In genomic region chr17:70168044-70168978, GRCh38 we compare ENCODE assay signal across 8 cellular contexts. TPM values are rescaled to one million over a fixed set of nuclear protein-coding genes. Genes with fewer than 3 reads are reported as not detected.
DNase-seq lines count a peak whose midpoint lies in the region; ATAC-seq and TF ChIP-seq lines count a peak whose summit lies in the region.

No MANE protein-coding gene starts in this region.

- intact Hi-C loops in activated B cell treated with CpG ODN at 0.5 μM for 24 hours (cut with micrococcal nuclease) = loop anchor here (1.0 kb wide), 1 partner anchor 599 kb away; no protein-coding TSS in a partner anchor

- H3K4me1 ChIP-seq in foreskin keratinocyte = peaks cover 8% of the 10 kb centered on the region

- peaks cover 29% of the 10 kb centered on the region for H3K27me3 Mint-ChIP-seq in activated B cell treated with CpG ODN at 0.5 μM for 24 hours
- peaks cover 36 to 77% (median 59%) of the 10 kb centered on the region in 5 donors for H3K27me3 Mint-ChIP-seq in naive thymus-derived CD8-positive, alpha-beta T cell

- POLR2A ChIA-PET in activated B cell treated with CpG ODN at 0.5 μM for 24 hours (lab: Charles Lee) = no interaction called here
- POLR2A ChIA-PET in naive thymus-derived CD8-positive, alpha-beta T cell (lab: Charles Lee) = no interaction called here

- H3K9me3 Mint-ChIP-seq in activated B cell treated with CpG ODN at 0.5 μM for 24 hours = no peaks in the 10 kb centered on the region
- H3K9me3 Mint-ChIP-seq in naive thymus-derived CD8-positive, alpha-beta T cell = peaks cover 0 to 2% (median 0%) of the 10 kb centered on the region in 9 donors

- CTCF ChIA-PET in activated B cell treated with CpG ODN at 0.5 μM for 24 hours (lab: Charles Lee) = interaction anchor here (0.9 kb wide), 1 partner anchor 26 kb away, joined by 4 read pairs; no protein-coding TSS in a partner anchor

- peak overlapping the region; percentile 79 for H3K4me3 Mint-ChIP-seq in activated B cell treated with CpG ODN at 0.5 μM for 24 hours
- peak overlapping the region; percentile 21 to 85 (median 70) for H3K4me3 Mint-ChIP-seq in naive thymus-derived CD8-positive, alpha-beta T cell

- ATAC-seq in GM21717 (IDR thresholded peaks at IDR 0.05; ENCODE audit: unreplicated experiment) = peak; percentile 9
- ATAC-seq in activated B cell treated with CpG ODN at 0.5 μM for 24 hours (ENCODE audit: low read depth) = no peak
- ATAC-seq in foreskin keratinocyte = peak; percentile 61
- ATAC-seq in naive thymus-derived CD8-positive, alpha-beta T cell = no peak

- peaks cover 34% of the 10 kb centered on the region for H3K27me3 ChIP-seq in foreskin keratinocyte

- no peaks in the 10 kb centered on the region for H3K36me3 Mint-ChIP-seq in activated B cell treated with CpG ODN at 0.5 μM for 24 hours (ENCODE audit: low read depth)
- H3K36me3 Mint-ChIP-seq in naive thymus-derived CD8-positive, alpha-beta T cell = no peaks in the 10 kb centered on the region

- no peak overlapping the region for H3K27ac ChIP-seq in foreskin keratinocyte

- DNase-seq in EL (peak; percentile 59), MV-4-11 (lab: John Stamatoyannopoulos, UW) (peak; percentile 41), activated B cell treated with CpG ODN at 0.5 μM for 24 hours (no peak), foreskin keratinocyte (peak; percentile 46 to 74), cortex of kidney (lab: John Stamatoyannopoulos, UW) (no peak), cerebellar nuclear complex (lab: John Stamatoyannopoulos, UW) (no peak)
- DNase-seq in naive thymus-derived CD8-positive, alpha-beta T cell = no peak

- H3K4me1 Mint-ChIP-seq in activated B cell treated with CpG ODN at 0.5 μM for 24 hours = peaks cover 19% of the 10 kb centered on the region
- peaks cover 10 to 22% (median 18%) of the 10 kb centered on the region in 4 donors for H3K4me1 Mint-ChIP-seq in naive thymus-derived CD8-positive, alpha-beta T cell

- no peak for TF ChIP-seq CTCF in activated B cell treated with CpG ODN at 0.5 μM for 24 hours (IDR thresholded peaks at IDR 0.05)
- TF ChIP-seq CTCF in foreskin keratinocyte (conservative IDR thresholded peaks at IDR 0.05) = peak; percentile 77

- no peak overlapping the region for H3K27ac Mint-ChIP-seq in activated B cell treated with CpG ODN at 0.5 μM for 24 hours
- H3K27ac Mint-ChIP-seq in naive thymus-derived CD8-positive, alpha-beta T cell = peak overlapping the region in 1 of 10 donors; percentile 63

RNA-seq across cellular contexts. Expression of gene KCNJ2, which starts 1.0 kb away (rescaled TPM):
- total RNA-seq in activated B cell treated with CpG ODN at 0.5 μM for 24 hours (0.04 TPM in 1 of 2 replicates, not detected in the other), foreskin keratinocyte (0.10 and 0.28 TPM in 2 replicates)
- 0.01 and 0.03 TPM in 2 replicates for polyA plus RNA-seq in foreskin keratinocyte
- total RNA-seq in naive thymus-derived CD8-positive, alpha-beta T cell = not detected
- not detected for polyA plus RNA-seq in naive thymus-derived CD8-positive, alpha-beta T cell

Comparison
In these comparisons a context has a peak if more than half of its experiments do, and no peak if none do; other contexts are left out.
1. DNase-seq: peak in EL (single experiment), MV-4-11 (single experiment) and foreskin keratinocyte (2 of 2); none in activated B cell treated with CpG ODN at 0.5 μM for 24 hours (single experiment), naive thymus-derived CD8-positive, alpha-beta T cell (0 of 10), cortex of kidney (single experiment) and cerebellar nuclear complex (0 of 2).
2. ATAC-seq: peak in GM21717 (single experiment) and foreskin keratinocyte (single experiment); none in activated B cell treated with CpG ODN at 0.5 μM for 24 hours (single experiment) and naive thymus-derived CD8-positive, alpha-beta T cell (0 of 2).